Comparison of ENCODE assay signal across 14 cellular contexts in the genomic region with DNA sequence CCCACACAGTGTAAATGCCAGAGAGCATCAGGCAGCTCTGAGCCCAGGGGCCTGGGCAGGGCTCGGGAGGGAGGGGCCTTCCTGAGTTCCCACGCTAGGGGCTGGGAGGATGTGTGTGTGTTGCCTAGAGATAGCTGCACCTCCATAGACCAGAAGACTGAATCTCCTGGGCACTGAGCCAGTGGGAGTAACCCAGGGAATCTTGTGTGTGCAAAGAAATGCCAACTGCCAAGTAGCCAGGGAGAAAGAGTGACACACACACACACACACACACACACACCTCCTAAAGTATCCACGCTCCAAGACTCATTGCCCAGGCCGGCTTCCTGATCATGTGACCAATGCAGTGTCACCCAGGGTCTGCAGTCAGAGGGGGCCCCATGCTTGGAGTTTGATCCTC.
DNase-seq lines count a peak whose midpoint lies in the region; ATAC-seq and TF ChIP-seq lines count a peak whose summit lies in the region.
"Had no signal": no experiment of that assay in that cellular context is flagged by ENCODE, and none has a peak within 500 bp of the region (broad histone marks: within the 10 kb centered on the region; RNA-seq: fewer than 3 reads in every experiment).

No MANE protein-coding gene starts in this region.

- H3K9me3 Mint-ChIP-seq in activated T-cell treated with anti-CD3 and anti-CD28 coated beads, Interleukin-2, amount 50 U/mL, for 72 hours: no peaks in the 10 kb centered on the region
- H3K9me3 Mint-ChIP-seq: dendritic cell treated with granulocyte-macrophage colony-stimulating factor and Interleukin-4, amounts not matched to agents 40 ng/mL and 50 ng/mL, for 4 days had no signal

- no peak for TF ChIP-seq CTCF in choroid plexus epithelial cell (conservative IDR thresholded peaks at IDR 0.05; ENCODE audit: low read depth, low read length)
- TF ChIP-seq CTCF in smooth muscle cell (IDR thresholded peaks at IDR 0.05; ENCODE audit: borderline replicate concordance, insufficient read depth, poor library complexity, severe bottlenecking): no peak

- H3K27ac ChIP-seq in smooth muscle cell (ENCODE audit: low read depth): no peak overlapping the region
- H3K27ac ChIP-seq: pancreas, stomach had no signal

- WGBS in smooth muscle cell (ENCODE audit: low lambda C conversion rate): 63% methylated on average over 4 of the region's 4 CpGs

- no peak overlapping the region for H3K4me3 Mint-ChIP-seq in activated T-cell treated with anti-CD3 and anti-CD28 coated beads, Interleukin-2, amount 50 U/mL, for 72 hours
- H3K4me3 Mint-ChIP-seq: dendritic cell treated with granulocyte-macrophage colony-stimulating factor and Interleukin-4, amounts not matched to agents 40 ng/mL and 50 ng/mL, for 4 days had no signal

- no peaks in the 10 kb centered on the region for H3K36me3 Mint-ChIP-seq in activated T-cell treated with anti-CD3 and anti-CD28 coated beads, Interleukin-2, amount 50 U/mL, for 72 hours (ENCODE audit: insufficient read depth in 2 of 2)

- H3K36me3 ChIP-seq in smooth muscle cell (ENCODE audit: low read depth): no peaks in the 10 kb centered on the region
- H3K36me3 ChIP-seq: pancreas, stomach had no signal

- no peaks in the 10 kb centered on the region for H3K4me1 Mint-ChIP-seq in activated T-cell treated with anti-CD3 and anti-CD28 coated beads, Interleukin-2, amount 50 U/mL, for 72 hours (ENCODE audit: low read depth)

- H3K4me3 ChIP-seq in choroid plexus epithelial cell (ENCODE audit: low read depth, low read length) (no peak overlapping the region), smooth muscle cell (no peak overlapping the region)
- H3K4me3 ChIP-seq: pancreas, stomach had no signal

- DNase-seq in NCI-H510A treated with DMSO at 0.1 percent for 48 hours (lab: John Stamatoyannopoulos, UW) (peak; percentile 42), NCI-H510A (lab: John Stamatoyannopoulos, UW) (no peak), NCI-H226 (peak; percentile 54), choroid plexus epithelial cell (ENCODE audit: low read depth) (peak; percentile 11), retina (peak; percentile 29), smooth muscle cell (lab: John Stamatoyannopoulos, UW; ENCODE audit: unreplicated experiment) (no peak)
- DNase-seq in activated T-cell treated with anti-CD3 and anti-CD28 coated beads, Interleukin-2, amount 50 U/mL, for 72 hours: no peak
- DNase-seq in stimulated activated CD4-positive, alpha-beta T cell treated with anti-CD3 and anti-CD28 coated beads, Interleukin-4, amount 100 ng/mL, for 24 hours: no peak
- DNase-seq: activated effector memory CD4-positive, alpha-beta T cell treated with anti-CD3 and anti-CD28 coated beads, Interleukin-2, amount 50 U/mL, for 16 hours; pancreas; SHP77; stimulated activated CD4-positive, alpha-beta T cell treated with anti-CD3 and anti-CD28 coated beads, Interleukin-2, amount 100 ng/mL, for 48 hours; stomach had no signal

- peaks cover 20% of the 10 kb centered on the region for H3K27me3 ChIP-seq in smooth muscle cell (ENCODE audit: low read depth)
- H3K27me3 ChIP-seq: pancreas had no signal

- H3K79me2 ChIP-seq in smooth muscle cell (ENCODE audit: low read depth): no peaks in the 10 kb centered on the region

- peaks cover 4% of the 10 kb centered on the region for H3K27me3 Mint-ChIP-seq in activated T-cell treated with anti-CD3 and anti-CD28 coated beads, Interleukin-2, amount 50 U/mL, for 72 hours (ENCODE audit: low read depth)

- no peaks in the 10 kb centered on the region for H4K20me1 ChIP-seq in smooth muscle cell (ENCODE audit: low read depth)

- peaks cover 2% of the 10 kb centered on the region for H3K4me1 ChIP-seq in smooth muscle cell (ENCODE audit: low read depth)
- H3K4me1 ChIP-seq: pancreas, stomach had no signal

- H3F3A ChIP-seq in smooth muscle cell (ENCODE audit: low read depth): no peaks in the 10 kb centered on the region

- no peak overlapping the region for H3K27ac Mint-ChIP-seq in activated T-cell treated with anti-CD3 and anti-CD28 coated beads, Interleukin-2, amount 50 U/mL, for 72 hours
- H3K27ac Mint-ChIP-seq: dendritic cell treated with granulocyte-macrophage colony-stimulating factor and Interleukin-4, amounts not matched to agents 40 ng/mL and 50 ng/mL, for 4 days had no signal

- no peak overlapping the region for H2AFZ ChIP-seq in smooth muscle cell (ENCODE audit: low read depth)

- H3K9me3 ChIP-seq in smooth muscle cell (replicated peaks; ENCODE audit: low read depth): no peaks in the 10 kb centered on the region
- H3K9me3 ChIP-seq: pancreas, stomach had no signal

- no peak overlapping the region for H3K9ac ChIP-seq in smooth muscle cell (ENCODE audit: low read depth)

- no peak for ATAC-seq in activated T-cell treated with anti-CD3 and anti-CD28 coated beads, Interleukin-2, amount 50 U/mL, for 72 hours (replicated peaks in 1 of 2)
- ATAC-seq: pancreas had no signal

- H3K4me2 ChIP-seq in smooth muscle cell: no peak overlapping the region

Comparison
In these comparisons a context has a peak if more than half of its experiments do, and no peak if none do; other contexts are left out.
1. DNase-seq: peak in NCI-H510A treated with DMSO at 0.1 percent for 48 hours (single experiment), NCI-H226 (single experiment), choroid plexus epithelial cell (single experiment) and retina (single experiment); none in NCI-H510A (single experiment), smooth muscle cell (single experiment), activated T-cell treated with anti-CD3 and anti-CD28 coated beads, Interleukin-2, amount 50 U/mL, for 72 hours (0 of 2) and stimulated activated CD4-positive, alpha-beta T cell treated with anti-CD3 and anti-CD28 coated beads, Interleukin-4, amount 100 ng/mL, for 24 hours (single experiment).